Comparison of ENCODE assay signal across 15 cellular contexts in the genomic region with DNA sequence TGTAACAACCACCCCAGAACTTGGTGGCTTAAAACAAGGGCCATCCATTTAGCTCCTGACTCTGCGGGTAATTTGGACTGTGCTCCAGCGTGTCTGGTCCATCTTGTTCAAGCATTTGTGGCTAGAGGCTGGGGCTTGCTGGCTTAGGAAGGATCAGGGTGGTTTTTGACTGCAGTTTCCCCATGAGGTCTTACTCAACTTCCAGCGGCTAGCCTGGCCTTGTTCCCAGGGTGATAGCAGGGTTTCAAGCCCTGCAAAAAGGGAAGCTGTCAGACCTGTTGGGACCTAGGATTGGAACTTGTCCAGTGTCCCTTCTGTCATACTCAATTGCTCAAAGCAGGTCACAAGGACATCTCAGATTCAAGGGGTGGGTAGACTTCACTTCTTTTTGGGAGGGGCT.
DNase-seq lines count a peak whose midpoint lies in the region; ATAC-seq and TF ChIP-seq lines count a peak whose summit lies in the region.
"Had no signal": no experiment of that assay in that cellular context is flagged by ENCODE, and none has a peak within 500 bp of the region (broad histone marks: within the 10 kb centered on the region; RNA-seq: fewer than 3 reads in every experiment).

No MANE protein-coding gene starts in this region.

- H3K27me3 ChIP-seq in right atrium auricular region (no peaks in the 10 kb centered on the region), tibial artery (peaks cover 0 to 1% of the 10 kb centered on the region in 2 donors)

- intact Hi-C loops in tibial artery (cut with DNase I; ENCODE audit: low total_unique reads) = no loop called here

- TF ChIP-seq CTCF in right atrium auricular region (IDR thresholded peaks at IDR 0.05) = no peak
- TF ChIP-seq CTCF in tibial artery (IDR thresholded peaks at IDR 0.05) = no peak

- in situ Hi-C loops in KBM-7 (cut with MboI; ENCODE audit: low pct_unique_long_range_greater_than_20kb, low sequenced_read_pairs) = loop anchor here (25.0 kb wide), 1 partner anchor 246 kb away; no protein-coding TSS in a partner anchor

- H3K36me3 ChIP-seq in right atrium auricular region (no peaks in the 10 kb centered on the region), tibial artery (no peaks in the 10 kb centered on the region)

- peak; percentile 22 for DNase-seq in KBM-7
- peak; percentile 95 for DNase-seq in SKM-1 (lab: John Stamatoyannopoulos, UW; ENCODE audit: unreplicated experiment)
- peak; percentile 57 for DNase-seq in right atrium auricular region (ENCODE audit: low spot score)
- peak; percentile 43 to 67 for DNase-seq in tibial artery
- DNase-seq in AG08396 (ENCODE audit: low spot score) = no peak
- no peak for DNase-seq in stimulated activated CD4-positive, alpha-beta T cell treated with anti-CD3 and anti-CD28 coated beads, Interleukin-1b, Interleukin-23, amount 100 ng/mL, for 48 hours
- DNase-seq in NCI-H510A (lab: John Stamatoyannopoulos, UW) = no peak
- DNase-seq: activated CD4-positive, alpha-beta T cell treated with anti-CD3 and anti-CD28 coated beads for 1 hour; effector CD8-positive, alpha-beta T cell; NCI-H1092 treated with DMSO at 0.1 percent for 48 hours; psoas muscle; stimulated activated CD4-positive, alpha-beta T cell treated with anti-CD3 and anti-CD28 coated beads, Interleukin-15, amount 100 ng/mL, for 24 hours had no signal

- H3K9me3 ChIP-seq in right atrium auricular region (no peaks in the 10 kb centered on the region), tibial artery (no peaks in the 10 kb centered on the region)
- H3K9me3 ChIP-seq: psoas muscle had no signal

- H3K4me1 ChIP-seq in right atrium auricular region = no peaks in the 10 kb centered on the region
- H3K4me1 ChIP-seq in tibial artery = no peaks in the 10 kb centered on the region
- H3K4me1 ChIP-seq: psoas muscle had no signal

- H3K4me3 ChIP-seq in right atrium auricular region (no peak overlapping the region), tibial artery (no peak overlapping the region)
- H3K4me3 ChIP-seq: GM23338, psoas muscle had no signal

- ATAC-seq in HG03457 (IDR thresholded peaks at IDR 0.05; ENCODE audit: unreplicated experiment) = no peak
- ATAC-seq: GM23338, left colon, psoas muscle had no signal

- no peak overlapping the region for H3K27ac ChIP-seq in right atrium auricular region
- no peak overlapping the region for H3K27ac ChIP-seq in tibial artery
- H3K27ac ChIP-seq: psoas muscle had no signal

Comparison
In these comparisons a context has a peak if more than half of its experiments do, and no peak if none do; other contexts are left out.
1. DNase-seq: peak in KBM-7 (single experiment), SKM-1 (single experiment), right atrium auricular region (single experiment) and tibial artery (2 of 2); none in AG08396 (single experiment), stimulated activated CD4-positive, alpha-beta T cell treated with anti-CD3 and anti-CD28 coated beads, Interleukin-1b, Interleukin-23, amount 100 ng/mL, for 48 hours (single experiment) and NCI-H510A (single experiment).